In genomic region chr2:234805826-234806225, GRCh38 we compare ENCODE assay signal across 23 cellular contexts.
"Had no signal": no experiment of that assay in that cellular context is flagged by ENCODE, and none has a peak within 500 bp of the region (broad histone marks: within the 10 kb centered on the region; RNA-seq: fewer than 3 reads in every experiment).

No MANE protein-coding gene starts in this region.

- H3K4me3 Mint-ChIP-seq: effector memory CD8-positive, alpha-beta T cell; natural killer cell treated with Interleukin-12 subunit alpha and Interleukin-12 subunit beta and Interleukin-15 and Interleukin-18, amount 100 ng/mL, for 72 hours; neural crest cell; stimulated activated effector memory CD8-positive, alpha-beta T cell treated with anti-CD3 and anti-CD28 coated beads, Interleukin-12 subunit alpha, Interleukin-12 subunit beta, amount 100 ng/mL, for 72 hours; type B pancreatic cell had no signal

- H3K79me2 ChIP-seq: parathyroid adenoma had no signal

- H2AFZ ChIP-seq: parathyroid adenoma had no signal

- H3K36me3 Mint-ChIP-seq: natural killer cell treated with Interleukin-12 subunit alpha and Interleukin-12 subunit beta and Interleukin-15 and Interleukin-18, amount 100 ng/mL, for 72 hours; stimulated activated effector memory CD8-positive, alpha-beta T cell treated with anti-CD3 and anti-CD28 coated beads, Interleukin-12 subunit alpha, Interleukin-12 subunit beta, amount 100 ng/mL, for 72 hours; type B pancreatic cell had no signal

- H3K4me3 ChIP-seq: lower lobe of right lung, prostate gland, right atrium auricular region, stomach, thyroid gland had no signal

- ATAC-seq: effector memory CD8-positive, alpha-beta T cell; left ventricle myocardium superior; lower lobe of right lung; natural killer cell treated with Interleukin-12 subunit alpha and Interleukin-12 subunit beta and Interleukin-15 and Interleukin-18, amount 100 ng/mL, for 72 hours; sciatic nerve; stimulated activated effector memory CD8-positive, alpha-beta T cell treated with anti-CD3 and anti-CD28 coated beads, Interleukin-12 subunit alpha, Interleukin-12 subunit beta, amount 100 ng/mL, for 72 hours had no signal

- H3K36me3 ChIP-seq: lower lobe of right lung, prostate gland, right atrium auricular region, stomach, thyroid gland had no signal

- H3K9me3 Mint-ChIP-seq: effector memory CD8-positive, alpha-beta T cell; natural killer cell treated with Interleukin-12 subunit alpha and Interleukin-12 subunit beta and Interleukin-15 and Interleukin-18, amount 100 ng/mL, for 72 hours; stimulated activated effector memory CD8-positive, alpha-beta T cell treated with anti-CD3 and anti-CD28 coated beads, Interleukin-12 subunit alpha, Interleukin-12 subunit beta, amount 100 ng/mL, for 72 hours had no signal

- H3K4me1 ChIP-seq: lower lobe of right lung, parathyroid adenoma, prostate gland, right atrium auricular region, stomach had no signal

- H3K27me3 ChIP-seq: right atrium auricular region, stomach, thyroid gland had no signal

- H3K27ac Mint-ChIP-seq: effector memory CD8-positive, alpha-beta T cell; naive B cell; natural killer cell treated with Interleukin-12 subunit alpha and Interleukin-12 subunit beta and Interleukin-15 and Interleukin-18, amount 100 ng/mL, for 72 hours; stimulated activated effector memory CD8-positive, alpha-beta T cell treated with anti-CD3 and anti-CD28 coated beads, Interleukin-12 subunit alpha, Interleukin-12 subunit beta, amount 100 ng/mL, for 72 hours; type B pancreatic cell had no signal

- H3K9ac ChIP-seq: parathyroid adenoma had no signal

- FAIRE-seq: endometrium, frontal cortex, keratinocyte had no signal

- DNase-seq: cortex of kidney; effector memory CD8-positive, alpha-beta T cell; erythroblast; head of caudate nucleus; left ventricle myocardium superior; lower lobe of right lung; naive B cell; stimulated activated CD4-positive, alpha-beta T cell treated with anti-CD3 and anti-CD28 coated beads, Interleukin-2, amount 100 ng/mL, for 24 hours; stimulated activated CD4-positive, alpha-beta T cell treated with anti-CD3 and anti-CD28 coated beads, Interleukin-4, amount 100 ng/mL, for 24 hours; stimulated activated naive CD4-positive, alpha-beta T cell treated with Interleukin-2 at 50 U/mL for 16 hours; stomach; thyroid gland had no signal

- H3K9me3 ChIP-seq: lower lobe of right lung, prostate gland, right atrium auricular region, thyroid gland had no signal

- H3K27ac ChIP-seq: lower lobe of right lung, parathyroid adenoma, prostate gland, right atrium auricular region, stomach, thyroid gland had no signal

- H3K4me1 Mint-ChIP-seq: stimulated activated effector memory CD8-positive, alpha-beta T cell treated with anti-CD3 and anti-CD28 coated beads, Interleukin-12 subunit alpha, Interleukin-12 subunit beta, amount 100 ng/mL, for 72 hours had no signal
